In the genomic region with DNA sequence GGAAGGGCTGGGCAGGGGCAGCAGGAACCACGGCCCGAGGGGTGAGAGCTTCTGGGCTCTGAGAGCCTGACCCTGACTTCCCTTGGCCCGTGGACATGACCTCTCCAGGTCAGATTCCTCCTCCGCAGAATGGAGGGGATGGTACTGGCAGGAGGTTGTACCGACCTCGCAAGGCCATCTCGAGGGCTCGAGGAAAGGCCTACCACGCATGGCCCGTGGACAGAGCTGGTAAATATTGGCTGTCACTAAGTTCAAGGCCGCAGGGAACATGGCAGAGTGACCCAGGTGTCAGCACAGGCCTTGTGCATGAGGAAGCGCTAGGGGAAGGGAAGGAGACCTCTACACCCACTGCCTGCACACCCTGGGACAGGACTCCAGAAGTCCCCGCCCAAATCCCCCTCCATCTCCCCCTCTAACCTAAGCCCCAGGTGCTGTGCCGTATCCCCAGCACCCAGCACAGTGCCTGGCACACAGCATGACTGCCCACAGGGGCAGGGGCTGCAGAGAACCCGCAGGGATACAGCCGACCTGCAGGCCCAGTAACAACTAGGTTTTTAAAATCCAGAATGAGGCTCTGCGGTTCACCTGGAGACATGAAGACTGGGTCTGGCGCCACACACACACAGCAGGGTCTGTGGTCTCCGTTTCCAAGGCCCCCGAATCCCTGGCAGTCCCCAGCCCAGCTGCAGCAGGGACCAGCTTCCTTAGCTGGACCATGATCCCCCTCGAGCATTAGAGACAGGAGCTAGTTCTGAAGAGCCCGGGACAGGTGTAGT, we compare ENCODE assay signal across 8 cellular contexts. TPM values are rescaled to one million over a fixed set of nuclear protein-coding genes. Genes with fewer than 3 reads are reported as not detected.
DNase-seq lines count a peak whose midpoint lies in the region; ATAC-seq and TF ChIP-seq lines count a peak whose summit lies in the region.

No MANE protein-coding gene starts in this region.

- ATAC-seq in HCT116 (peak; percentile 7; the same call in 1 of the 2 replicates), HG02938 (IDR thresholded peaks at IDR 0.05; ENCODE audit: unreplicated experiment) (no peak), HG03378 (IDR thresholded peaks at IDR 0.05; ENCODE audit: unreplicated experiment) (no peak), HG03095 (IDR thresholded peaks at IDR 0.05; ENCODE audit: unreplicated experiment) (no peak)

- no TSS peak for BruUV-seq in HCT116 (replicated peaks; lab: Mats Ljungman, UMichigan)

- no peaks in the 10 kb centered on the region for H3K9me3 Mint-ChIP-seq in activated CD4-positive, alpha-beta memory T cell treated with anti-CD3 and anti-CD28 coated beads, Interleukin-2, amount 10 ng/mL, durations not matched to agents 7 days and 5 days

- DNase-seq in HCT116 (ENCODE audit: low read depth, low spot score) (no peak), hepatocyte (ENCODE audit: low spot score) (no peak), HEK293T (ENCODE audit: extremely low spot score) (no peak)
- DNase-seq in activated CD4-positive, alpha-beta memory T cell treated with anti-CD3 and anti-CD28 coated beads, Interleukin-2, amount 10 ng/mL, durations not matched to agents 7 days and 5 days = no peak

- no peaks in the 10 kb centered on the region for H3K79me2 ChIP-seq in HCT116 (ENCODE audit: insufficient read depth, low read length)
- no peaks in the 10 kb centered on the region for H3K79me2 ChIP-seq in hepatocyte

- H4K20me1 ChIP-seq in HCT116 (ENCODE audit: insufficient read depth) (no peaks in the 10 kb centered on the region), hepatocyte (ENCODE audit: insufficient read depth, poor library complexity, severe bottlenecking) (no peaks in the 10 kb centered on the region)

- H3K27me3 ChIP-seq in HCT116 (ENCODE audit: insufficient read depth, low read length) = no peaks in the 10 kb centered on the region
- peaks cover 23% of the 10 kb centered on the region for H3K27me3 ChIP-seq in hepatocyte

- peak overlapping the region; percentile 45 for H3K9ac ChIP-seq in HCT116 (ENCODE audit: low read length)

- H3K4me2 ChIP-seq in HCT116 (ENCODE audit: low read length) (peak overlapping the region; percentile 71), hepatocyte (peak overlapping the region; percentile 79)

- H3K4me3 ChIP-seq in HCT116 (replicated peaks in 1 of 2; ENCODE audit: low read depth in 1 of 2, low read length in 2 of 2) (0 out of 4 replicates have a peak overlapping the region, but pooled peaks of 1 of the 2 experiments have one; percentile 36), hepatocyte (no peak overlapping the region), skin epidermis (peak overlapping the region in 2 of 7 experiments; percentile 36 to 37)

- POLR2A ChIA-PET in HCT116 (lab: Charles Lee) (interaction anchor here (0.9 kb wide), 1 partner anchor 64 kb away, joined by 3 read pairs; no protein-coding TSS in a partner anchor), HEK293T (lab: Yijun Ruan, JAX) (interaction anchor here (0.7 to 1.6 kb wide), 2 partner anchors 240 to 257 kb away, joined by 3 to 9 read pairs; no protein-coding TSS in a partner anchor)
- POLR2A ChIA-PET in activated CD4-positive, alpha-beta memory T cell treated with anti-CD3 and anti-CD28 coated beads, Interleukin-2, amount 10 ng/mL, durations not matched to agents 7 days and 5 days (lab: Charles Lee) = interaction anchor here (0.7 to 4.0 kb wide), 34 partner anchors 10 to 432 kb away, joined by 3 to 59 read pairs (median 6); a partner anchor contains a TSS

- CTCF ChIA-PET in HCT116 (lab: Charles Lee) = interaction anchor here (0.6 to 2.1 kb wide), 11 partner anchors 12 to 390 kb away, joined by 3 to 24 read pairs (median 6); no protein-coding TSS in a partner anchor
- CTCF ChIA-PET in activated CD4-positive, alpha-beta memory T cell treated with anti-CD3 and anti-CD28 coated beads, Interleukin-2, amount 10 ng/mL, durations not matched to agents 7 days and 5 days (lab: Charles Lee) = interaction anchor here (0.5 to 4.4 kb wide), 51 partner anchors 10 to 1339 kb away, joined by 3 to 65 read pairs (median 4); no protein-coding TSS in a partner anchor
- CTCF ChIA-PET in HEK293T (lab: Yijun Ruan, JAX) = interaction anchor here (0.7 to 2.5 kb wide), 9 partner anchors 9 to 419 kb away, joined by 3 to 9 read pairs (median 4); no protein-coding TSS in a partner anchor

- intact Hi-C loops in HCT116 (cut with micrococcal nuclease) = loop anchor here (1.0 to 5.0 kb wide), 6 partner anchors 64 to 390 kb away; no protein-coding TSS in a partner anchor

- TF ChIP-seq CTCF in HCT116 (IDR thresholded peaks at IDR 0.05 in 2 of 3, conservative IDR thresholded peaks at IDR 0.05 in 1 of 3; ENCODE audit: borderline replicate concordance in 1 of 3, insufficient read depth in 1 of 3, low read depth in 2 of 3, low read length in 2 of 3) = no peak
- TF ChIP-seq CTCF in hepatocyte (IDR thresholded peaks at IDR 0.05; ENCODE audit: poor library complexity) = no peak

- RAD21 ChIA-PET in HCT116 (lab: Charles Lee; ENCODE audit: low non-redundant PET in 1 of 2, low total read pairs in 2 of 2, uncharacterized antibody in 2 of 2, unreplicated experiment in 2 of 2) = interaction anchor here (0.8 to 1.2 kb wide), 7 partner anchors 20 to 390 kb away, joined by 3 to 9 read pairs (median 3); no protein-coding TSS in a partner anchor

- H2AFZ ChIP-seq in HCT116 (ENCODE audit: low read depth, low read length, poor library complexity, severe bottlenecking) (peak overlapping the region; percentile 92), hepatocyte (peak overlapping the region; percentile 60)

- H3K36me3 ChIP-seq in HCT116 (ENCODE audit: control insufficient read depth in 1 of 2, insufficient read depth in 2 of 2, low read length in 2 of 2) (no peaks in the 10 kb centered on the region), hepatocyte (replicated peaks; ENCODE audit: insufficient read depth, low read depth) (no peaks in the 10 kb centered on the region)

- H3K4me1 Mint-ChIP-seq in activated CD4-positive, alpha-beta memory T cell treated with anti-CD3 and anti-CD28 coated beads, Interleukin-2, amount 10 ng/mL, durations not matched to agents 7 days and 5 days = peaks cover 45% of the 10 kb centered on the region

- H3K27ac ChIP-seq in HCT116 (ENCODE audit: low read depth, low read length) = peak overlapping the region; percentile 5; the same call in 1 of the 2 replicates
- no peak overlapping the region for H3K27ac ChIP-seq in hepatocyte
- peak overlapping the region in 20 of 21 experiments; percentile 39 to 87 (median 79) for H3K27ac ChIP-seq in skin epidermis

- H3K9me3 ChIP-seq in HCT116 (ENCODE audit: control insufficient read depth in 1 of 2, insufficient read depth in 1 of 2, low read depth in 1 of 2, low read length in 2 of 2) (no peaks in the 10 kb centered on the region), hepatocyte (ENCODE audit: low read depth) (no peaks in the 10 kb centered on the region)

- no peaks in the 10 kb centered on the region for H3K36me3 Mint-ChIP-seq in activated CD4-positive, alpha-beta memory T cell treated with anti-CD3 and anti-CD28 coated beads, Interleukin-2, amount 10 ng/mL, durations not matched to agents 7 days and 5 days (ENCODE audit: low read depth)

- WGBS in hepatocyte (ENCODE audit: low lambda C conversion rate, missing lambda C conversion rate) = 88% methylated on average over 22 of the region's 22 CpGs

- no peak overlapping the region for H3K4me3 Mint-ChIP-seq in activated CD4-positive, alpha-beta memory T cell treated with anti-CD3 and anti-CD28 coated beads, Interleukin-2, amount 10 ng/mL, durations not matched to agents 7 days and 5 days

- H3K9me2 ChIP-seq in HCT116 (ENCODE audit: insufficient read depth) (no peaks in the 10 kb centered on the region), hepatocyte (replicated peaks; ENCODE audit: insufficient read depth) (no peaks in the 10 kb centered on the region)

- TF ChIP-seq RAD21 in HCT116 (IDR thresholded peaks at IDR 0.05; ENCODE audit: low read depth) = no peak

- no peak for TF ChIP-seq POLR2A in HCT116 (IDR thresholded peaks at IDR 0.05; ENCODE audit: borderline replicate concordance, extremely low read depth, insufficient read depth, insufficient read length)

- peak overlapping the region; percentile 73 for H3K27ac Mint-ChIP-seq in activated CD4-positive, alpha-beta memory T cell treated with anti-CD3 and anti-CD28 coated beads, Interleukin-2, amount 10 ng/mL, durations not matched to agents 7 days and 5 days

- peaks cover 17% of the 10 kb centered on the region for H3K27me3 Mint-ChIP-seq in activated CD4-positive, alpha-beta memory T cell treated with anti-CD3 and anti-CD28 coated beads, Interleukin-2, amount 10 ng/mL, durations not matched to agents 7 days and 5 days

- peaks cover 7 to 32% of the 10 kb centered on the region in 2 experiments for H3K4me1 ChIP-seq in HCT116 (ENCODE audit: control insufficient read depth in 1 of 2, insufficient read depth in 2 of 2, low read length in 2 of 2)
- H3K4me1 ChIP-seq in hepatocyte (ENCODE audit: insufficient read depth) = peaks cover 10% of the 10 kb centered on the region

TF ChIP-seq in HCT116, 20 proteins besides CTCF, POLR2A, EP300 and RAD21 (continues in another document):
- TF ChIP-seq YY1 (IDR thresholded peaks at IDR 0.05; ENCODE audit: extremely low read depth, insufficient replicate concordance, low read depth, low read length) = no peak
- TF ChIP-seq, protein P1, sequence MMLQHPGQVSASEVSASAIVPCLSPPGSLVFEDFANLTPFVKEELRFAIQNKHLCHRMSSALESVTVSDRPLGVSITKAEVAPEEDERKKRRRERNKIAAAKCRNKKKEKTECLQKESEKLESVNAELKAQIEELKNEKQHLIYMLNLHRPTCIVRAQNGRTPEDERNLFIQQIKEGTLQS (IDR thresholded peaks at IDR 0.05) = no peak
- TF ChIP-seq CEBPB (IDR thresholded peaks at IDR 0.05; ENCODE audit: low read depth) = no peak

TF ChIP-seq in HEK293T, 16 proteins besides CTCF, POLR2A, EP300 and RAD21 (continues in another document):
- no peak for TF ChIP-seq SUZ12 (IDR thresholded peaks at IDR 0.05)
- TF ChIP-seq FOXM1 (IDR thresholded peaks at IDR 0.05; ENCODE audit: borderline replicate concordance) = no peak
- TF ChIP-seq, protein P2, sequence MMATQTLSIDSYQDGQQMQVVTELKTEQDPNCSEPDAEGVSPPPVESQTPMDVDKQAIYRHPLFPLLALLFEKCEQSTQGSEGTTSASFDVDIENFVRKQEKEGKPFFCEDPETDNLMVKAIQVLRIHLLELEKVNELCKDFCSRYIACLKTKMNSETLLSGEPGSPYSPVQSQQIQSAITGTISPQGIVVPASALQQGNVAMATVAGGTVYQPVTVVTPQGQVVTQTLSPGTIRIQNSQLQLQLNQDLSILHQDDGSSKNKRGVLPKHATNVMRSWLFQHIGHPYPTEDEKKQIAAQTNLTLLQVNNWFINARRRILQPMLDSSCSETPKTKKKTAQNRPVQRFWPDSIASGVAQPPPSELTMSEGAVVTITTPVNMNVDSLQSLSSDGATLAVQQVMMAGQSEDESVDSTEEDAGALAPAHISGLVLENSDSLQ (IDR thresholded peaks at IDR 0.05) = no peak
- TF ChIP-seq SP1 (IDR thresholded peaks at IDR 0.05) = no peak
- TF ChIP-seq NFRKB (IDR thresholded peaks at IDR 0.05) = no peak
- no peak for TF ChIP-seq BHLHE40 (IDR thresholded peaks at IDR 0.05; ENCODE audit: borderline replicate concordance)

RNA-seq across cellular contexts. Expression of a gene that starts 54.8 kb away (rescaled TPM):
- total RNA-seq in HCT116 (2021; ENCODE audit: unreplicated experiment) (117 TPM), hepatocyte (69.0 and 78.0 TPM in 2 replicates)
- polyA plus RNA-seq in HCT116 (2012) = 66.7 and 78.7 TPM in 2 replicates
- 100 to 1,000 TPM; 338 to 348 TPM for total RNA-seq in activated CD4-positive, alpha-beta memory T cell treated with anti-CD3 and anti-CD28 coated beads, Interleukin-2, amount 10 ng/mL, durations not matched to agents 7 days and 5 days
- polyA plus RNA-seq in hepatocyte = 46.8 and 47.4 TPM in 2 replicates
